ENCODE assay signal across 17 cellular contexts in genomic region chr2:58701688-58702301, GRCh38.
A peak's percentile ranks its signal among the peaks of the same experiment; 100 is the strongest.
DNase-seq lines count a peak whose midpoint lies in the region; ATAC-seq, FAIRE-seq and TF ChIP-seq lines count a peak whose summit lies in the region.
"Had no signal": no experiment of that assay in that cellular context is flagged by ENCODE, and none has a peak within 500 bp of the region (broad histone marks: within the 10 kb centered on the region; RNA-seq: fewer than 3 reads in every experiment).

No MANE protein-coding gene starts in this region.

- no peak for FAIRE-seq in GM12878 (lab: Jason Lieb, UNC)

- in situ Hi-C loops in GM12878 (cut with MboI) (no loop called here), HAP-1 (cut with MboI; ENCODE audit: low sequenced_read_pairs) (no loop called here)

- H3K4me1 Mint-ChIP-seq in CD4-positive, alpha-beta memory T cell: no peaks in the 10 kb centered on the region
- H3K4me1 Mint-ChIP-seq: nephron progenitor cell had no signal

- POLR2A ChIA-PET in GM12878 (lab: Charles Lee): no interaction called here
- POLR2A ChIA-PET in CD4-positive, alpha-beta memory T cell (lab: Charles Lee; ENCODE audit: partially characterized antibody): no interaction called here

- TF ChIP-seq CTCF in GM12878 (IDR thresholded peaks at IDR 0.05 in 2 of 3, conservative IDR thresholded peaks at IDR 0.05 in 1 of 3; ENCODE audit: control insufficient read depth in 2 of 3, extremely low read depth in 1 of 3, insufficient read depth in 1 of 3, low read depth in 3 of 3, low read length in 3 of 3): no peak

- no peaks in the 10 kb centered on the region for H3K79me2 ChIP-seq in GM12878 (ENCODE audit: control insufficient read depth, insufficient read depth, low read length)

- H3K27me3 Mint-ChIP-seq in CD4-positive, alpha-beta memory T cell: peaks cover 0 to 2% of the 10 kb centered on the region in 2 donors
- H3K27me3 Mint-ChIP-seq: type B pancreatic cell had no signal

- H3K27me3 ChIP-seq in GM12878 (replicated peaks in 1 of 2; ENCODE audit: control insufficient read depth in 2 of 2, insufficient read depth in 2 of 2, low read length in 1 of 2): no peaks in the 10 kb centered on the region
- H3K27me3 ChIP-seq in HAP-1 (ENCODE audit: low read depth): peaks cover 5% of the 10 kb centered on the region
- H3K27me3 ChIP-seq in CD4-positive, alpha-beta memory T cell (ENCODE audit: insufficient read depth, low read length): no peaks in the 10 kb centered on the region
- H3K27me3 ChIP-seq: left lung, right atrium auricular region had no signal

- SMC1A ChIA-PET in GM12878 (lab: Charles Lee; ENCODE audit: uncharacterized antibody, unreplicated experiment): no interaction called here

- H3K4me1 ChIP-seq in GM12878 (ENCODE audit: control insufficient read depth, insufficient read depth, low read length) (no peaks in the 10 kb centered on the region), HAP-1 (no peaks in the 10 kb centered on the region)
- H3K4me1 ChIP-seq in CD4-positive, alpha-beta memory T cell (ENCODE audit: insufficient read depth, low read length): no peaks in the 10 kb centered on the region
- H3K4me1 ChIP-seq: left lung, right atrium auricular region had no signal

- H4K20me1 ChIP-seq in GM12878 (ENCODE audit: control insufficient read depth, insufficient read depth): no peaks in the 10 kb centered on the region

- TF ChIP-seq POLR2A in GM12878 (IDR thresholded peaks at IDR 0.05; ENCODE audit: low read depth, low read length): no peak

- H3K9ac ChIP-seq in GM12878 (ENCODE audit: control insufficient read depth, insufficient read depth, low read length): no peak overlapping the region

- no peak overlapping the region for H3K27ac Mint-ChIP-seq in CD4-positive, alpha-beta memory T cell
- H3K27ac Mint-ChIP-seq: nephron progenitor cell, type B pancreatic cell had no signal

- RAD21 ChIA-PET in GM12878 (lab: Charles Lee; ENCODE audit: unreplicated experiment): no interaction called here

- H3K4me3 Mint-ChIP-seq in CD4-positive, alpha-beta memory T cell: no peak overlapping the region
- H3K4me3 Mint-ChIP-seq: nephron progenitor cell, type B pancreatic cell had no signal

- H3K9me3 Mint-ChIP-seq in CD4-positive, alpha-beta memory T cell: peaks cover 0 to 2% (median 0%) of the 10 kb centered on the region in 8 donors
- H3K9me3 Mint-ChIP-seq: nephron progenitor cell, type B pancreatic cell had no signal

- H3K27ac ChIP-seq in GM12878 (ENCODE audit: control insufficient read depth, insufficient read depth): no peak overlapping the region
- no peak overlapping the region for H3K27ac ChIP-seq in CD4-positive, alpha-beta memory T cell (ENCODE audit: low read depth, low read length)
- H3K27ac ChIP-seq: left lung, PC-9, right atrium auricular region had no signal

- no peak overlapping the region for H3K4me3 ChIP-seq in GM12878
- no peak overlapping the region for H3K4me3 ChIP-seq in HAP-1
- no peak overlapping the region for H3K4me3 ChIP-seq in CD4-positive, alpha-beta memory T cell (ENCODE audit: low read length in 2 of 2)
- H3K4me3 ChIP-seq: left lung, PC-9, right atrium auricular region had no signal

- H3K36me3 ChIP-seq in GM12878 (ENCODE audit: control insufficient read depth in 2 of 2, insufficient read depth in 2 of 2, low read length in 1 of 2) (no peaks in the 10 kb centered on the region), HAP-1 (replicated peaks) (no peaks in the 10 kb centered on the region)
- H3K36me3 ChIP-seq in CD4-positive, alpha-beta memory T cell (ENCODE audit: insufficient read depth, low read length): no peaks in the 10 kb centered on the region
- H3K36me3 ChIP-seq: left lung, right atrium auricular region had no signal

- peak; percentile 68 for ATAC-seq in GM21367 (IDR thresholded peaks at IDR 0.05; ENCODE audit: unreplicated experiment)
- ATAC-seq in HG03159 (IDR thresholded peaks at IDR 0.05; ENCODE audit: unreplicated experiment): peak; percentile 78
- peak; percentile 72 for ATAC-seq in GM12878
- ATAC-seq in sciatic nerve: no peak
- ATAC-seq: left lung had no signal

- no peak for TF ChIP-seq EP300 in GM12878 (IDR thresholded peaks at IDR 0.05; ENCODE audit: borderline replicate concordance in 1 of 2, control insufficient read depth in 1 of 2, low read depth in 2 of 2, low read length in 2 of 2)

- H3K36me3 Mint-ChIP-seq in CD4-positive, alpha-beta memory T cell: no peaks in the 10 kb centered on the region
- H3K36me3 Mint-ChIP-seq: type B pancreatic cell had no signal

- TF ChIP-seq RAD21 in GM12878 (IDR thresholded peaks at IDR 0.05; ENCODE audit: insufficient read depth, low read depth, low read length): no peak

- H3K9me3 ChIP-seq in GM12878 (replicated peaks; ENCODE audit: control insufficient read depth, insufficient read depth, low read length) (no peaks in the 10 kb centered on the region), HAP-1 (no peaks in the 10 kb centered on the region)
- no peaks in the 10 kb centered on the region for H3K9me3 ChIP-seq in CD4-positive, alpha-beta memory T cell (ENCODE audit: control insufficient read depth in 1 of 2, low read length in 2 of 2)
- H3K9me3 ChIP-seq: left lung, right atrium auricular region had no signal

- DNase-seq in ELR (ENCODE audit: low read depth) (peak; percentile 9), GM12878 (ENCODE audit: low read depth, low spot score) (no peak), EL (no peak), HAP-1 (ENCODE audit: low spot score in 2 of 2) (no peak), sciatic nerve (ENCODE audit: low spot score) (no peak)
- DNase-seq in CD4-positive, alpha-beta memory T cell: no peak
- DNase-seq: activated CD4-positive, alpha-beta T cell treated with anti-CD3 and anti-CD28 coated beads for 1 hour; activated T-cell treated with anti-CD3 and anti-CD28 coated beads for 4 hours; DMS 273 treated with DMSO at 0.1 percent for 48 hours; left lung; NCI-H1092; nephron progenitor cell had no signal

- 29% methylated on average over 3 of the region's 3 CpGs for WGBS in GM12878 (ENCODE audit: insufficient coverage, insufficient replicate concordance, low lambda C conversion rate, missing lambda C conversion rate)

- intact Hi-C loops in GM12878 (cut with micrococcal nuclease; ENCODE audit: unreplicated experiment): no loop called here
- intact Hi-C loops in sciatic nerve (cut with DNase I): no loop called here
- intact Hi-C loops in CD4-positive, alpha-beta memory T cell (cut with micrococcal nuclease): no loop called here

- H3K4me2 ChIP-seq in GM12878 (ENCODE audit: control insufficient read depth, insufficient read depth): no peak overlapping the region
- H3K4me2 ChIP-seq: PC-9 had no signal

- H2AFZ ChIP-seq in GM12878 (ENCODE audit: control insufficient read depth, low read depth, low read length): no peak overlapping the region
- H2AFZ ChIP-seq: PC-9 had no signal

- no TSS peak for BruUV-seq in GM12878 (replicated peaks; lab: Mats Ljungman, UMichigan)

- CTCF ChIA-PET in GM12878 (lab: Yijun Ruan, JAX): no interaction called here
- CTCF ChIA-PET in CD4-positive, alpha-beta memory T cell (lab: Charles Lee; ENCODE audit: partially characterized antibody): no interaction called here

TF ChIP-seq in GM12878, 131 proteins besides CTCF, POLR2A, EP300 and RAD21:
- TF ChIP-seq CREB1 (IDR thresholded peaks at IDR 0.05; ENCODE audit: low read depth): 0 out of 2 replicates have a peak, but pooled peaks have one; percentile 25
- TF ChIP-seq MEF2A (IDR thresholded peaks at IDR 0.05; ENCODE audit: insufficient read depth, low read depth, low read length): no peak
- TF ChIP-seq SPI1 (IDR thresholded peaks at IDR 0.05; ENCODE audit: borderline replicate concordance, insufficient read depth, low read depth, low read length): peak; percentile 54; the same call in 1 of the 2 replicates
- peak; percentile 37; the same call in 1 of the 2 replicates for TF ChIP-seq MTA2 (IDR thresholded peaks at IDR 0.05; ENCODE audit: low read depth)
